Comparison of ENCODE assay signal across 20 cellular contexts in genomic region chr15:60619131-60619530, GRCh38.
DNase-seq lines count a peak whose midpoint lies in the region; ATAC-seq, FAIRE-seq and TF ChIP-seq lines count a peak whose summit lies in the region.
"Had no signal": no experiment of that assay in that cellular context is flagged by ENCODE, and none has a peak within 500 bp of the region (broad histone marks: within the 10 kb centered on the region; RNA-seq: fewer than 3 reads in every experiment).

No MANE protein-coding gene starts in this region.

- TF ChIP-seq EP300 in A549 (IDR thresholded peaks at IDR 0.05) (no peak), H1 (IDR thresholded peaks at IDR 0.05; ENCODE audit: borderline replicate concordance in 1 of 2, low read depth in 2 of 2, low read length in 2 of 2) (no peak)

- H3K4ac ChIP-seq in IMR-90 (ENCODE audit: low read depth, low read length) (no peak overlapping the region), H1 (replicated peaks; ENCODE audit: insufficient read length, low read depth, low read length) (no peak overlapping the region)

- no peak overlapping the region for H4K5ac ChIP-seq in IMR-90 (ENCODE audit: low read depth, low read length)
- H4K5ac ChIP-seq in H1 (ENCODE audit: insufficient read length, low read depth, low read length): no peak overlapping the region

- no peak overlapping the region for H2BK20ac ChIP-seq in IMR-90 (ENCODE audit: low read depth, low read length)
- H2BK20ac ChIP-seq in H1 (ENCODE audit: low read length): 0 out of 2 replicates have a peak overlapping the region, but pooled peaks have one; percentile 77

- H2AFZ ChIP-seq in IMR-90 (replicated peaks; ENCODE audit: low read length, poor library complexity): no peak overlapping the region
- H2AFZ ChIP-seq in H1 (ENCODE audit: low read length): no peak overlapping the region

- TF ChIP-seq RAD21 in A549 (conservative IDR thresholded peaks at IDR 0.05 in 1 of 2, IDR thresholded peaks at IDR 0.05 in 1 of 2) (no peak), IMR-90 (IDR thresholded peaks at IDR 0.05; ENCODE audit: low read length) (no peak), H1 (IDR thresholded peaks at IDR 0.05 in 1 of 2, conservative IDR thresholded peaks at IDR 0.05 in 1 of 2; ENCODE audit: low read depth in 2 of 2, low read length in 2 of 2) (no peak)

- intact Hi-C loops in IMR-90 (cut with micrococcal nuclease): no loop called here
- intact Hi-C loops in kidney (cut with DNase I): no loop called here

- H3K9me3 ChIP-seq in A549 (no peaks in the 10 kb centered on the region), IMR-90 (ENCODE audit: control insufficient read depth, insufficient read depth, low read length) (no peaks in the 10 kb centered on the region), H1 (ENCODE audit: insufficient read depth in 2 of 2, low read depth in 1 of 2, low read length in 1 of 2) (no peaks in the 10 kb centered on the region; a peak in 1 of 4 replicates), kidney (ENCODE audit: control insufficient read depth in 1 of 2, low read length in 2 of 2) (no peaks in the 10 kb centered on the region)
- H3K9me3 ChIP-seq: BLaER1 treated with 17β-estradiol and CSF1 and Interleukin-3, amounts not matched to agents 10 nM and 100 nM; Caco-2 had no signal

- H2BK5ac ChIP-seq in IMR-90 (ENCODE audit: low read depth, low read length, poor library complexity, severe bottlenecking): no peak overlapping the region
- H2BK5ac ChIP-seq in H1 (ENCODE audit: low read depth, low read length): no peak overlapping the region

- no peak overlapping the region for H3K27ac ChIP-seq in A549
- no peak overlapping the region for H3K27ac ChIP-seq in IMR-90 (ENCODE audit: insufficient read depth, low read length)
- no peak overlapping the region for H3K27ac ChIP-seq in H1 (ENCODE audit: low read depth, low read length)
- no peak overlapping the region for H3K27ac ChIP-seq in kidney (ENCODE audit: low read depth in 2 of 2, low read length in 2 of 2)
- H3K27ac ChIP-seq: BLaER1 treated with 17β-estradiol and CSF1 and Interleukin-3, amounts not matched to agents 10 nM and 100 nM; C4-2B had no signal

- WGBS in A549 (ENCODE audit: missing lambda C conversion rate): 11% methylated on average over 4 of the region's 4 CpGs
- WGBS in IMR-90 (ENCODE audit: extremely low coverage in 2 of 2, insufficient read length in 1 of 2), 2 experiments: no CpG with 5 or more reads among the region's 4 CpGs
- 97% methylated on average over 4 of the region's 4 CpGs; no CpG with 5 or more reads in 1 of the 2 experiments for WGBS in H1 (ENCODE audit: extremely low coverage in 1 of 2, insufficient coverage in 1 of 2, insufficient read length in 1 of 2, insufficient replicate concordance in 2 of 2, low coverage in 1 of 2, low lambda C conversion rate in 2 of 2, missing lambda C conversion rate in 1 of 2), 2 experiments

- H3K4me3 ChIP-seq in A549: no peak overlapping the region
- H3K4me3 ChIP-seq in IMR-90 (ENCODE audit: insufficient read depth, low read depth, low read length): no peak overlapping the region
- H3K4me3 ChIP-seq in H1 (ENCODE audit: extremely low read depth in 1 of 4, insufficient read depth in 2 of 4, low read depth in 3 of 4, low read length in 4 of 4): no peak overlapping the region
- H3K4me3 ChIP-seq in kidney (ENCODE audit: low read length in 2 of 2): no peak overlapping the region
- H3K4me3 ChIP-seq: BLaER1 treated with 17β-estradiol and CSF1 and Interleukin-3, amounts not matched to agents 10 nM and 100 nM had no signal

- CTCF ChIA-PET in A549 (lab: Yijun Ruan, JAX) (interaction anchor here (3.3 kb wide), 1 partner anchor 12 kb away, joined by 10 read pairs; no protein-coding TSS in a partner anchor), IMR-90 (lab: Yijun Ruan, JAX) (interaction anchor here (1.0 kb wide), 1 partner anchor 13 kb away, joined by 4 read pairs; no protein-coding TSS in a partner anchor), H1 (lab: Charles Lee; ENCODE audit: partially characterized antibody) (interaction anchor here (1.7 kb wide), 1 partner anchor 28 kb away, joined by 3 read pairs; no protein-coding TSS in a partner anchor)

- H3K36me3 ChIP-seq in IMR-90 (ENCODE audit: control insufficient read depth, insufficient read depth, low read length): no peaks in the 10 kb centered on the region
- no peaks in the 10 kb centered on the region for H3K36me3 ChIP-seq in H1 (ENCODE audit: control insufficient read depth in 2 of 4, insufficient read depth in 4 of 4, low read length in 3 of 4)
- H3K36me3 ChIP-seq in kidney (ENCODE audit: control insufficient read depth in 1 of 2, insufficient read depth in 2 of 2, low read length in 2 of 2): no peaks in the 10 kb centered on the region
- H3K36me3 ChIP-seq: BLaER1 treated with 17β-estradiol and CSF1 and Interleukin-3, amounts not matched to agents 10 nM and 100 nM had no signal

- DNase-seq in A549 (ENCODE audit: low read depth in 1 of 2, low spot score in 1 of 2) (no peak), IMR-90 (no peak), H1 (ENCODE audit: low read depth in 1 of 2, low spot score in 2 of 2) (no peak), NCI-H774 (lab: John Stamatoyannopoulos, UW) (no peak), kidney (no peak)
- DNase-seq: 8988T; AML-193; Caco-2; Calu3; CD4-positive, alpha-beta T cell; CD8-positive, alpha-beta T cell; GF-D8 had no signal

- no peaks in the 10 kb centered on the region for H3K79me2 ChIP-seq in H1 (ENCODE audit: control insufficient read depth in 1 of 2, insufficient read depth in 2 of 2, low read length in 2 of 2)

- no peak for TF ChIP-seq POLR2A in A549 (IDR thresholded peaks at IDR 0.05; ENCODE audit: low read length)
- no peak for TF ChIP-seq POLR2A in IMR-90 (IDR thresholded peaks at IDR 0.05; ENCODE audit: low read depth, low read length)
- TF ChIP-seq POLR2A in H1 (IDR thresholded peaks at IDR 0.05; ENCODE audit: control extremely low read depth in 1 of 2, low read depth in 2 of 2, low read length in 2 of 2): no peak

- ATAC-seq in A549 (no peak), IMR-90 (ENCODE audit: low read depth) (no peak), GM19455 (IDR thresholded peaks at IDR 0.05; ENCODE audit: unreplicated experiment) (no peak)
- ATAC-seq: CD8-positive, alpha-beta T cell had no signal

- H3K9me1 ChIP-seq in IMR-90 (ENCODE audit: insufficient read depth, low read length): no peaks in the 10 kb centered on the region

- H3K56ac ChIP-seq in IMR-90 (ENCODE audit: extremely low read depth, insufficient read depth, low read length) (no peak overlapping the region), H1 (replicated peaks; ENCODE audit: insufficient read length, low read depth, low read length) (no peak overlapping the region)

- peaks cover 40% of the 10 kb centered on the region for H3K27me3 ChIP-seq in IMR-90 (ENCODE audit: control insufficient read depth, insufficient read depth, low read length)
- no peaks in the 10 kb centered on the region for H3K27me3 ChIP-seq in H1 (replicated peaks in 1 of 4; ENCODE audit: control insufficient read depth in 3 of 4, extremely low read depth in 1 of 4, insufficient read depth in 3 of 4, low read length in 3 of 4)
- H3K27me3 ChIP-seq: BLaER1 treated with 17β-estradiol and CSF1 and Interleukin-3, amounts not matched to agents 10 nM and 100 nM had no signal

- H3K4me1 ChIP-seq in A549: no peaks in the 10 kb centered on the region
- no peaks in the 10 kb centered on the region for H3K4me1 ChIP-seq in IMR-90 (ENCODE audit: control insufficient read depth, insufficient read depth, low read length)
- peaks cover 8 to 16% (median 10%) of the 10 kb centered on the region in 4 experiments for H3K4me1 ChIP-seq in H1 (replicated peaks in 1 of 4; ENCODE audit: control insufficient read depth in 3 of 4, insufficient read depth in 4 of 4, low read length in 3 of 4)
- no peaks in the 10 kb centered on the region for H3K4me1 ChIP-seq in kidney (ENCODE audit: control insufficient read depth in 1 of 2, insufficient read depth in 1 of 2, low read depth in 1 of 2, low read length in 2 of 2)
- H3K4me1 ChIP-seq: BLaER1 treated with 17β-estradiol and CSF1 and Interleukin-3, amounts not matched to agents 10 nM and 100 nM had no signal

- POLR2A ChIA-PET in A549 (lab: Yijun Ruan, JAX) (no interaction called here), IMR-90 (lab: Charles Lee; ENCODE audit: unreplicated experiment) (no interaction called here), H1 (lab: Charles Lee; ENCODE audit: partially characterized antibody) (no interaction called here)

- H3K14ac ChIP-seq in IMR-90 (replicated peaks; ENCODE audit: low read depth, low read length) (no peak overlapping the region), H1 (ENCODE audit: insufficient read length) (no peak overlapping the region)

- H2BK120ac ChIP-seq in IMR-90 (ENCODE audit: low read depth, low read length) (no peak overlapping the region), H1 (replicated peaks; ENCODE audit: low read depth, low read length) (no peak overlapping the region)

- no peak overlapping the region for H3K18ac ChIP-seq in IMR-90 (ENCODE audit: low read depth, low read length)
- no peak overlapping the region for H3K18ac ChIP-seq in H1 (ENCODE audit: extremely low read depth, low read length)

- no peak for TF ChIP-seq CTCF in A549 (IDR thresholded peaks at IDR 0.05)
- TF ChIP-seq CTCF in IMR-90 (conservative IDR thresholded peaks at IDR 0.05; ENCODE audit: low read depth, low read length): no peak
- TF ChIP-seq CTCF in H1 (IDR thresholded peaks at IDR 0.05; ENCODE audit: control extremely low read depth in 1 of 3, insufficient read depth in 1 of 3, low read depth in 1 of 3, low read length in 3 of 3): no peak
- TF ChIP-seq CTCF in kidney (IDR thresholded peaks at IDR 0.05; ENCODE audit: borderline replicate concordance, extremely low read depth, insufficient read depth): no peak

- in situ Hi-C loops in IMR-90 (cut with MboI; ENCODE audit: low sequenced_read_pairs): no loop called here

- H2BK15ac ChIP-seq in IMR-90 (ENCODE audit: low read depth, low read length): no peak overlapping the region
- H2BK15ac ChIP-seq in H1 (ENCODE audit: low read length): no peak overlapping the region

- no peaks in the 10 kb centered on the region for H3K79me1 ChIP-seq in IMR-90 (ENCODE audit: low read depth in 1 of 2, low read length in 2 of 2)
- H3K79me1 ChIP-seq in H1 (ENCODE audit: low read depth, low read length): no peaks in the 10 kb centered on the region

- dilution Hi-C loops in IMR-90 (cut with HindIII; ENCODE audit: low sequenced_read_pairs, unreplicated experiment): no loop called here

- no peak overlapping the region for H4K91ac ChIP-seq in IMR-90 (ENCODE audit: insufficient read depth, low read depth, low read length)
- no peak overlapping the region for H4K91ac ChIP-seq in H1 (replicated peaks; ENCODE audit: insufficient read length, low read length)

- H3K9ac ChIP-seq in IMR-90 (ENCODE audit: low read depth, low read length) (no peak overlapping the region), H1 (replicated peaks in 1 of 4; ENCODE audit: extremely low read depth in 1 of 4, low read depth in 3 of 4, low read length in 3 of 4) (no peak overlapping the region), kidney (ENCODE audit: low read length in 2 of 2) (no peak overlapping the region)
- H3K9ac ChIP-seq: BLaER1 treated with 17β-estradiol and CSF1 and Interleukin-3, amounts not matched to agents 10 nM and 100 nM had no signal

- H3K23ac ChIP-seq in IMR-90 (ENCODE audit: low read depth, low read length) (no peak overlapping the region), H1 (ENCODE audit: insufficient read length) (no peak overlapping the region)

- BruUV-seq in IMR-90 (replicated peaks; lab: Mats Ljungman, UMichigan): no TSS peak

- H2AK5ac ChIP-seq in IMR-90 (ENCODE audit: low read depth, low read length): no peak overlapping the region
- H2AK5ac ChIP-seq in H1 (ENCODE audit: low read depth, low read length): no peak overlapping the region

- H4K8ac ChIP-seq in IMR-90 (ENCODE audit: low read depth in 2 of 2, low read length in 2 of 2) (no peak overlapping the region), H1 (ENCODE audit: extremely low read depth, insufficient read depth, low read length) (no peak overlapping the region)

- no peak overlapping the region for H2BK12ac ChIP-seq in H1 (ENCODE audit: low read depth, low read length)

- H3K23me2 ChIP-seq in H1 (ENCODE audit: low read depth, low read length): no peaks in the 10 kb centered on the region; the same call in 1 of the 2 replicates

- H3K4me2 ChIP-seq in A549 (no peak overlapping the region), IMR-90 (ENCODE audit: low read depth, low read length) (no peak overlapping the region), H1 (ENCODE audit: insufficient read depth in 1 of 2, low read depth in 2 of 2, low read length in 2 of 2) (no peak overlapping the region)
- H3K4me2 ChIP-seq: BLaER1 treated with 17β-estradiol and CSF1 and Interleukin-3, amounts not matched to agents 10 nM and 100 nM had no signal

- no peaks in the 10 kb centered on the region for H4K20me1 ChIP-seq in IMR-90 (ENCODE audit: insufficient read depth, low read length)
- no peaks in the 10 kb centered on the region for H4K20me1 ChIP-seq in H1 (replicated peaks in 1 of 2; ENCODE audit: control insufficient read depth in 1 of 2, insufficient read depth in 2 of 2, low read length in 2 of 2)
- H4K20me1 ChIP-seq: BLaER1 treated with 17β-estradiol and CSF1 and Interleukin-3, amounts not matched to agents 10 nM and 100 nM had no signal

- H2AK9ac ChIP-seq in IMR-90 (replicated peaks; ENCODE audit: low read depth, low read length, poor library complexity): no peak overlapping the region

- no peak for FAIRE-seq in A549 (lab: Jason Lieb, UNC)
- no peak for FAIRE-seq in H1 (lab: Jason Lieb, UNC)
- FAIRE-seq in kidney (lab: Jason Lieb, UNC): no peak
- FAIRE-seq: A204.1, D721Med, G401.6, GM12891, GM19239 had no signal

Comparison
In these comparisons a context has a peak if more than half of its experiments do, and no peak if none do; other contexts are left out.
1. Of the 18 proteins assayed by ChIP-seq in both H1 and A549: peak only in H1: none; only in A549: MAFK; in both: none; in neither: 17.